In the genomic region with DNA sequence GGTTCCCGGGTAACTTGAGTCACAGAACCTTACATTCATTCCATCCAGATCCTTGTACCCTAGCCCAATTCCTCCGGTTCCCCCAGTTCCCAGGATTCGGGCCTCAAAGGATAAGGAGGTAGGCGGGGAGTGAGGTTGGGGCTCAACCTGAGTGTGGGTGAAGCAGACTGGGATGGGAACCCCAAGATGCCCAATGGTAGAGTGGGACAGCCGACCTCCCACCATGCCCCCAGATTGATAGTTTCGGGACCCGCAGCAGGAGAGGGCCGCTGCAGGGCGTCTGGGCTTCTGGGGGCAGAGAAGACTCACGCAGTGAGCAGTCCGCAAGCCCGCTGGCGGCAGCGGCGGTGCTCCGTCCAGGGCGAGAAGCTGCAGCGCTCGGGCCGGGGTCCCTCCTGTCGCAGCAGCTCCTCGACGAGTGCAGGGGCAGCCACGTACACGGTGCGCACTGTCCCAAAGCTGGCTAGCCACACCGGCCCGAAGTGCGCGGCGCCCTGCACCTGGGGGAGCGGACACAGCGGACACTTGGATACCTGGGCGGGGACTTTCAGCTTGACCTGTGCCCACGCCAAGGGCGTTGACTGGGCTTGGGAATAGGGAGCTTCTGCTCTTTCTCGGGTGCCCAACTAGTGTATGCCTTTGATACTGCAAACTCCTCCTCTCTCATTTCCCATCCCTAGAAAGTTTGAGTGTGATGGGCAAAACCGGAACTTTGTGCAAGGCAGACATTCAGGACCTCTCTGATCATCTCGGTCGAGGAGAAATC, we compare ENCODE assay signal across 6 cellular contexts.
DNase-seq lines count a peak whose midpoint lies in the region; ATAC-seq lines count a peak whose summit lies in the region.

No MANE protein-coding gene starts in this region.

- DNase-seq in NCI-H1417 (lab: John Stamatoyannopoulos, UW) (peak in 2 of 3 experiments; percentile 24 to 37), NCI-H1417 treated with DMSO at 0.1 percent for 48 hours (lab: John Stamatoyannopoulos, UW) (no peak), epithelial cell of prostate (ENCODE audit: low read depth, low spot score) (no peak), ACHN (no peak)
- no peak for DNase-seq in stimulated activated naive B cell treated with anti-CD40 and anti-IgM and Interleukin-4, amounts not matched to agents 10 μg/mL and 1 μg/mL and 100 μg/mL, for 72 hours

- H3K9me3 Mint-ChIP-seq in stimulated activated naive B cell treated with anti-CD40 and anti-IgM and Interleukin-4, amounts not matched to agents 10 μg/mL and 1 μg/mL and 100 μg/mL, for 72 hours, result no peaks in the 10 kb centered on the region

- in situ Hi-C loops in ACHN (cut with HindIII; ENCODE audit: low pct_ligation_motif_present, low pct_unique_long_range_greater_than_20kb, low sequenced_read_pairs), result no loop called here

- peaks cover 33 to 41% of the 10 kb centered on the region in 2 donors for H3K36me3 Mint-ChIP-seq in stimulated activated naive B cell treated with anti-CD40 and anti-IgM and Interleukin-4, amounts not matched to agents 10 μg/mL and 1 μg/mL and 100 μg/mL, for 72 hours

- H3K4me1 Mint-ChIP-seq in stimulated activated naive B cell treated with anti-CD40 and anti-IgM and Interleukin-4, amounts not matched to agents 10 μg/mL and 1 μg/mL and 100 μg/mL, for 72 hours, result peaks cover 24 to 54% of the 10 kb centered on the region in 2 donors

- peak overlapping the region; percentile 78 for H3K27ac ChIP-seq in epithelial cell of prostate

- ATAC-seq in stimulated activated naive B cell treated with anti-CD40 and anti-IgM and Interleukin-4, amounts not matched to agents 10 μg/mL and 1 μg/mL and 100 μg/mL, for 72 hours (replicated peaks), result peak; percentile 15 to 29
- ATAC-seq in HG02840 (IDR thresholded peaks at IDR 0.05; ENCODE audit: low FRiP score, unreplicated experiment), result no peak

- peak overlapping the region; percentile 63 for H3K27ac Mint-ChIP-seq in stimulated activated naive B cell treated with anti-CD40 and anti-IgM and Interleukin-4, amounts not matched to agents 10 μg/mL and 1 μg/mL and 100 μg/mL, for 72 hours

- H3K27me3 Mint-ChIP-seq in stimulated activated naive B cell treated with anti-CD40 and anti-IgM and Interleukin-4, amounts not matched to agents 10 μg/mL and 1 μg/mL and 100 μg/mL, for 72 hours, result peaks cover 12 to 31% of the 10 kb centered on the region in 2 donors

- peak overlapping the region; percentile 89 to 94 for H3K4me3 Mint-ChIP-seq in stimulated activated naive B cell treated with anti-CD40 and anti-IgM and Interleukin-4, amounts not matched to agents 10 μg/mL and 1 μg/mL and 100 μg/mL, for 72 hours

Comparison
In these comparisons a context has a peak if more than half of its experiments do, and no peak if none do; other contexts are left out.
1. DNase-seq: peak in NCI-H1417 (2 of 3); none in NCI-H1417 treated with DMSO at 0.1 percent for 48 hours (single experiment), epithelial cell of prostate (single experiment), stimulated activated naive B cell treated with anti-CD40 and anti-IgM and Interleukin-4, amounts not matched to agents 10 μg/mL and 1 μg/mL and 100 μg/mL, for 72 hours (single experiment) and ACHN (single experiment).